9 cellular contexts compared by ENCODE assay signal in the genomic region with DNA sequence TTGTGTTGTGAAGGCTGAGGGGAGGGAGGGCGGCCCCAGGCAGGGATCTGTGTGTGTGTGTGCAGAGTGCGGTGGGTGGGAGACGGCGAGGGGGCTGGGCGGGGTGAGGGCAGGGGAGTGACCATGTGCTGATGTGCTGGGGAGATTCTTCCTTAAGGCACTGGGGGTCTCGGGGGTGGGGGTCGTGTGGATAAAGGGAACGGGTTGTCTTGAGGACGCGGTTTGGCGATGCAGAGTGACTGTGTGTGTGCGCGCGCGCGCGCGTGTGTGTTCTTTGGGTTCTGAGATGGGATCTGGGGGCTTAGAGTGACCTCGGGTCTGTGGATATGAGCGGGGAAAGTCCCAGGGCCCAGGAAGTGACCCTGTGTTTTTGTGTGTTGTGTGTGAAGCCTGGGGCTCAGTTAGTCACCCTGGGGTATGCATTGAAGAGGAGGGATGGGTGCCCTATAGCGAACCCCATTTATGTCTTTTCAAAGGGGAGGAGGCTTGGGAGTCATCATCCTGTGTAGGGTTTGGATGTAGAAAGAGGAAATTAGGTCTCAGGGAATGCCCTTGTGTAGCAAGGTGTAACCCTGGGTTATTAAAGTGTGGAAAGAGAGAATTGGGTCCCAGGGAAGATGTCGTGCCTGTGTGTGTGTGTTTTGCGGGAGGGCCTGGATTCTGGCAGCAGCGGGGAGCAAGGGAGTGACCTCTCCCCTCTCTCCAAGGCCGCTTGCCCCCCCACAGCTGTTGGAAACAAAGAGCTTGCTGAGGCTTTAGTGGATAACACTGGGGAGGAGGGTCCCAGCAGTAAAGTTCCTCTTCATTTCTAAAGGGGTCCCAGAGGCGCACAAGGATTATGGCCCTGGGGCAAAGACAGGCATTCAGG. TPM values are rescaled to one million over a fixed set of nuclear protein-coding genes. Genes with fewer than 3 reads are reported as not detected.
DNase-seq lines count a peak whose midpoint lies in the region; ATAC-seq, FAIRE-seq and TF ChIP-seq lines count a peak whose summit lies in the region.
"Had no signal": no experiment of that assay in that cellular context is flagged by ENCODE, and none has a peak within 500 bp of the region (broad histone marks: within the 10 kb centered on the region; RNA-seq: fewer than 3 reads in every experiment).

No MANE protein-coding gene starts in this region.

- no peaks in the 10 kb centered on the region for H4K20me1 ChIP-seq in KMS-11 (ENCODE audit: insufficient read depth)

- peaks cover 7 to 11% of the 10 kb centered on the region in 2 donors for H3K4me1 Mint-ChIP-seq in natural killer cell

- peak overlapping the region; percentile 34; the same call in 1 of the 2 replicates for H3K4me2 ChIP-seq in KMS-11

- H3K36me3 ChIP-seq in KMS-11 (ENCODE audit: insufficient read depth) = no peaks in the 10 kb centered on the region
- H3K36me3 ChIP-seq in colonic mucosa = no peaks in the 10 kb centered on the region

- peak overlapping the region; percentile 45; the same call in 1 of the 2 replicates for H3K9ac ChIP-seq in KMS-11
- H3K9ac ChIP-seq in colonic mucosa (ENCODE audit: low read depth in 2 of 2, low read length in 2 of 2) = no peak overlapping the region

- no peak overlapping the region for H3K27ac ChIP-seq in KMS-11
- no peak overlapping the region for H3K27ac ChIP-seq in colonic mucosa

- H3K9me3 Mint-ChIP-seq in natural killer cell = no peaks in the 10 kb centered on the region
- H3K9me3 Mint-ChIP-seq: dendritic cell treated with granulocyte-macrophage colony-stimulating factor and Interleukin-4, amounts not matched to agents 40 ng/mL and 50 ng/mL, for 4 days had no signal

- H3K79me2 ChIP-seq in KMS-11 (ENCODE audit: insufficient read depth, low read depth) = no peaks in the 10 kb centered on the region; the same call in 1 of the 2 replicates

- no peak for TF ChIP-seq CTCF in KMS-11 (conservative IDR thresholded peaks at IDR 0.05; ENCODE audit: low read depth, low read length)
- TF ChIP-seq CTCF in colonic mucosa (IDR thresholded peaks at IDR 0.05) = no peak
- no peak for TF ChIP-seq CTCF in natural killer cell (IDR thresholded peaks at IDR 0.05)

- H3K9me3 ChIP-seq in colonic mucosa = no peaks in the 10 kb centered on the region

- peaks cover 39 to 53% of the 10 kb centered on the region in 2 donors for H3K27me3 Mint-ChIP-seq in natural killer cell (ENCODE audit: low read depth in 2 of 2)

- H3K4me3 ChIP-seq in KMS-11 (IDR thresholded peaks at IDR 0.05; ENCODE audit: insufficient read depth, low read depth, low read length) = no peak overlapping the region
- H3K4me3 ChIP-seq in colonic mucosa = peak overlapping the region; percentile 50

- FAIRE-seq in GM19239 (lab: Jason Lieb, UNC) = no peak

- H3K27ac Mint-ChIP-seq in natural killer cell = no peak overlapping the region
- H3K27ac Mint-ChIP-seq: dendritic cell treated with granulocyte-macrophage colony-stimulating factor and Interleukin-4, amounts not matched to agents 40 ng/mL and 50 ng/mL, for 4 days had no signal

- H3K27me3 ChIP-seq in KMS-11 (ENCODE audit: insufficient read depth, low read depth) (no peaks in the 10 kb centered on the region), colonic mucosa (peaks cover 18% of the 10 kb centered on the region)

- H3K4me1 ChIP-seq in KMS-11 (ENCODE audit: low read depth, poor library complexity, severe bottlenecking) = peaks cover 6% of the 10 kb centered on the region
- no peaks in the 10 kb centered on the region for H3K4me1 ChIP-seq in colonic mucosa

- H3K4me3 Mint-ChIP-seq in natural killer cell = peak overlapping the region; percentile 77

- peak in 1 of 3 donors; percentile 35 for ATAC-seq in natural killer cell
- ATAC-seq in HG02884 (IDR thresholded peaks at IDR 0.05; ENCODE audit: unreplicated experiment) = no peak
- no peak for ATAC-seq in GM21423 (IDR thresholded peaks at IDR 0.05; ENCODE audit: unreplicated experiment)

- no peaks in the 10 kb centered on the region for H3K36me3 Mint-ChIP-seq in natural killer cell

- intact Hi-C loops in colonic mucosa (cut with DNase I) (no loop called here), natural killer cell (cut with micrococcal nuclease) (no loop called here)

- DNase-seq in Ammon's horn (ENCODE audit: low spot score) = peak; percentile 37
- no peak for DNase-seq in colonic mucosa
- DNase-seq in natural killer cell = no peak
- no peak for DNase-seq in DMS114 treated with DMSO at 0.1 percent for 48 hours (lab: John Stamatoyannopoulos, UW; ENCODE audit: unreplicated experiment)
- DNase-seq in GM19239 (ENCODE audit: insufficient read length, low spot score) = no peak

- H2AFZ ChIP-seq in KMS-11 (ENCODE audit: low read depth) = peak overlapping the region; percentile 94

RNA-seq across cellular contexts. Expression of a gene that starts 1.4 kb away (rescaled TPM):
- under 1 TPM in 1 of 2 donors, not detected in 1; 0.27 TPM for total RNA-seq in colonic mucosa
- total RNA-seq in natural killer cell = under 1 TPM in 1 of 3 donors, not detected in 2; 0.18 TPM

RNA-seq across cellular contexts. Expression of a gene that starts 47.4 kb away (rescaled TPM):
- total RNA-seq in colonic mucosa (10 to 100 TPM in 1 of 2 donors, 1 to 10 TPM in 1; 9.1 to 11.7 TPM), natural killer cell (10 to 100 TPM; 11.3 to 15.6 (median 14.2) TPM)
